ENCODE assay signal across 8 cellular contexts in genomic region chr9:92147030-92147853, GRCh38. TPM values are rescaled to one million over a fixed set of nuclear protein-coding genes. Genes with fewer than 3 reads are reported as not detected.
DNase-seq lines count a peak whose midpoint lies in the region; ATAC-seq and TF ChIP-seq lines count a peak whose summit lies in the region.

No MANE protein-coding gene starts in this region.

- peak; percentile 40 for TF ChIP-seq CTCF in osteocyte (IDR thresholded peaks at IDR 0.05)

- peak overlapping the region; percentile 97 for H3K27ac Mint-ChIP-seq in osteocyte (ENCODE audit: unreplicated experiment)

- peaks cover 9% of the 10 kb centered on the region for H3K36me3 Mint-ChIP-seq in osteocyte (ENCODE audit: unreplicated experiment)

- H3K9me3 Mint-ChIP-seq in osteocyte (ENCODE audit: unreplicated experiment) = no peaks in the 10 kb centered on the region

- H3K27me3 Mint-ChIP-seq in osteocyte (ENCODE audit: unreplicated experiment) = no peaks in the 10 kb centered on the region

- peak overlapping the region; percentile 60 for H3K4me3 Mint-ChIP-seq in osteocyte (ENCODE audit: unreplicated experiment)

- peak; percentile 76 for ATAC-seq in GM18861 (IDR thresholded peaks at IDR 0.05; ENCODE audit: unreplicated experiment)
- ATAC-seq in HG03520 (IDR thresholded peaks at IDR 0.05; ENCODE audit: unreplicated experiment) = peak; percentile 69
- ATAC-seq in esophagus mucosa = peak; percentile 93
- ATAC-seq in HG03159 (IDR thresholded peaks at IDR 0.05; ENCODE audit: unreplicated experiment) = no peak

- H3K4me1 Mint-ChIP-seq in osteocyte (ENCODE audit: unreplicated experiment) = peaks cover 50% of the 10 kb centered on the region

- DNase-seq in AG08395 (ENCODE audit: low spot score) (peak; percentile 75), SHP77 treated with DMSO at 0.1 percent for 48 hours (lab: John Stamatoyannopoulos, UW) (peak; percentile 87), osteocyte (ENCODE audit: extremely low spot score, unreplicated experiment) (peak; percentile 86), NCI-H446 treated with DMSO at 0.1 percent for 48 hours (lab: John Stamatoyannopoulos, UW) (no peak)

RNA-seq across cellular contexts. Expression of gene SPTLC1, which starts 32.0 kb away (rescaled TPM):
- 54.6 TPM for total RNA-seq in esophagus mucosa
- total RNA-seq in osteocyte = 90.7 and 93.9 TPM in 2 replicates
